23 cellular contexts compared by ENCODE assay signal in genomic region chr3:64501298-64501906, GRCh38.
A peak's percentile ranks its signal among the peaks of the same experiment; 100 is the strongest.
DNase-seq lines count a peak whose midpoint lies in the region; ATAC-seq, FAIRE-seq and TF ChIP-seq lines count a peak whose summit lies in the region.
"Had no signal": no experiment of that assay in that cellular context is flagged by ENCODE, and none has a peak within 500 bp of the region (broad histone marks: within the 10 kb centered on the region; RNA-seq: fewer than 3 reads in every experiment).

No MANE protein-coding gene starts in this region.

- ATAC-seq in HG03097 (IDR thresholded peaks at IDR 0.05; ENCODE audit: low FRiP score, unreplicated experiment) (no peak), HG03095 (IDR thresholded peaks at IDR 0.05; ENCODE audit: unreplicated experiment) (no peak)
- ATAC-seq: activated naive CD8-positive, alpha-beta T cell treated with anti-CD3 and anti-CD28 coated beads, Interleukin-2, amount 50 U/mL, for 24 hours; stimulated activated naive CD8-positive, alpha-beta T cell treated with anti-CD3 and anti-CD28 coated beads, Interleukin-15, amount 100 ng/mL, for 72 hours had no signal

- H3K27me3 ChIP-seq in breast epithelium, result no peaks in the 10 kb centered on the region
- H3K27me3 ChIP-seq: pancreas had no signal

- DNase-seq in D721Med (ENCODE audit: insufficient read length, low spot score) (no peak), HuH-7.5 (ENCODE audit: low spot score) (peak; percentile 40), amniotic epithelial cell (ENCODE audit: low read depth) (peak; percentile 95), mesothelial cell of epicardium (ENCODE audit: low spot score in 2 of 2, unreplicated experiment in 2 of 2) (no peak), LoVo (ENCODE audit: low spot score) (no peak), breast epithelium (ENCODE audit: low spot score in 2 of 2) (no peak)
- DNase-seq: activated naive CD8-positive, alpha-beta T cell treated with anti-CD3 and anti-CD28 coated beads, Interleukin-2, amount 50 U/mL, for 24 hours; activated T-cell treated with anti-CD3 and anti-CD28 coated beads, Interleukin-2, amount 50 U/mL, for 24 hours; C1 segment of cervical spinal cord; glutamatergic neuron; islet precursor cell; NCI-H1436; NCI-H524 treated with DMSO at 0.1 percent for 48 hours; pancreas; stimulated activated CD4-positive, alpha-beta T cell treated with anti-CD3 and anti-CD28 coated beads, Interleukin-12 subunit alpha, Interleukin-12 subunit beta, amount 100 ng/mL, for 4 hours; stimulated activated naive CD8-positive, alpha-beta T cell treated with anti-CD3 and anti-CD28 coated beads, Interleukin-15, amount 100 ng/mL, for 72 hours had no signal

- H3K36me3 Mint-ChIP-seq in mesothelial cell of epicardium, result no peaks in the 10 kb centered on the region

- FAIRE-seq in D721Med (lab: Jason Lieb, UNC), result peak; percentile 46
- FAIRE-seq: colon, GM12891, pancreas, RCC 7860 had no signal

- H3K27me3 Mint-ChIP-seq in mesothelial cell of epicardium (ENCODE audit: low read depth), result no peaks in the 10 kb centered on the region

- peaks cover 11% of the 10 kb centered on the region for H3K4me1 Mint-ChIP-seq in mesothelial cell of epicardium
- H3K4me1 Mint-ChIP-seq: activated naive CD8-positive, alpha-beta T cell treated with anti-CD3 and anti-CD28 coated beads, Interleukin-2, amount 50 U/mL, for 24 hours; stimulated activated naive CD8-positive, alpha-beta T cell treated with anti-CD3 and anti-CD28 coated beads, Interleukin-15, amount 100 ng/mL, for 72 hours had no signal

- no peak for TF ChIP-seq CTCF in D721Med (IDR thresholded peaks at IDR 0.05; ENCODE audit: insufficient read depth, missing control alignments)
- no peak for TF ChIP-seq CTCF in mesothelial cell of epicardium (IDR thresholded peaks at IDR 0.05; ENCODE audit: unreplicated experiment)
- TF ChIP-seq CTCF in breast epithelium (IDR thresholded peaks at IDR 0.05), result no peak

- H3K9me3 ChIP-seq in breast epithelium, result no peaks in the 10 kb centered on the region
- H3K9me3 ChIP-seq: pancreas had no signal

- no peaks in the 10 kb centered on the region for H3K36me3 ChIP-seq in breast epithelium
- H3K36me3 ChIP-seq: pancreas had no signal

- no peak for TF ChIP-seq POLR2A in breast epithelium (IDR thresholded peaks at IDR 0.05)

- no peak overlapping the region for H3K27ac ChIP-seq in breast epithelium
- H3K27ac ChIP-seq: epithelial cell of prostate, KMS-11, pancreas had no signal

- no peaks in the 10 kb centered on the region for H3K4me1 ChIP-seq in breast epithelium
- H3K4me1 ChIP-seq: pancreas had no signal

- H3K4me3 ChIP-seq in breast epithelium, result no peak overlapping the region
- H3K4me3 ChIP-seq: pancreas had no signal

- peak overlapping the region; percentile 39 for H3K27ac Mint-ChIP-seq in mesothelial cell of epicardium
- H3K27ac Mint-ChIP-seq: activated naive CD8-positive, alpha-beta T cell treated with anti-CD3 and anti-CD28 coated beads, Interleukin-2, amount 50 U/mL, for 24 hours; activated T-cell treated with anti-CD3 and anti-CD28 coated beads, Interleukin-2, amount 50 U/mL, for 24 hours had no signal

- H3K9me3 Mint-ChIP-seq in mesothelial cell of epicardium, result peaks cover 5% of the 10 kb centered on the region
- H3K9me3 Mint-ChIP-seq: activated naive CD8-positive, alpha-beta T cell treated with anti-CD3 and anti-CD28 coated beads, Interleukin-2, amount 50 U/mL, for 24 hours; activated T-cell treated with anti-CD3 and anti-CD28 coated beads, Interleukin-2, amount 50 U/mL, for 24 hours had no signal

- H3K4me3 Mint-ChIP-seq in mesothelial cell of epicardium, result no peak overlapping the region
- H3K4me3 Mint-ChIP-seq: activated naive CD8-positive, alpha-beta T cell treated with anti-CD3 and anti-CD28 coated beads, Interleukin-2, amount 50 U/mL, for 24 hours; activated T-cell treated with anti-CD3 and anti-CD28 coated beads, Interleukin-2, amount 50 U/mL, for 24 hours; stimulated activated naive CD8-positive, alpha-beta T cell treated with anti-CD3 and anti-CD28 coated beads, Interleukin-15, amount 100 ng/mL, for 72 hours had no signal

- intact Hi-C loops in breast epithelium (cut with DNase I; ENCODE audit: low total_unique reads), result no loop called here

Comparison
In these comparisons a context has a peak if more than half of its experiments do, and no peak if none do; other contexts are left out.
1. DNase-seq: peak in HuH-7.5 (single experiment) and amniotic epithelial cell (single experiment); none in D721Med (single experiment), mesothelial cell of epicardium (0 of 2), LoVo (single experiment) and breast epithelium (0 of 2).